ENCODE assay signal across 1 cellular context in the genomic region with DNA sequence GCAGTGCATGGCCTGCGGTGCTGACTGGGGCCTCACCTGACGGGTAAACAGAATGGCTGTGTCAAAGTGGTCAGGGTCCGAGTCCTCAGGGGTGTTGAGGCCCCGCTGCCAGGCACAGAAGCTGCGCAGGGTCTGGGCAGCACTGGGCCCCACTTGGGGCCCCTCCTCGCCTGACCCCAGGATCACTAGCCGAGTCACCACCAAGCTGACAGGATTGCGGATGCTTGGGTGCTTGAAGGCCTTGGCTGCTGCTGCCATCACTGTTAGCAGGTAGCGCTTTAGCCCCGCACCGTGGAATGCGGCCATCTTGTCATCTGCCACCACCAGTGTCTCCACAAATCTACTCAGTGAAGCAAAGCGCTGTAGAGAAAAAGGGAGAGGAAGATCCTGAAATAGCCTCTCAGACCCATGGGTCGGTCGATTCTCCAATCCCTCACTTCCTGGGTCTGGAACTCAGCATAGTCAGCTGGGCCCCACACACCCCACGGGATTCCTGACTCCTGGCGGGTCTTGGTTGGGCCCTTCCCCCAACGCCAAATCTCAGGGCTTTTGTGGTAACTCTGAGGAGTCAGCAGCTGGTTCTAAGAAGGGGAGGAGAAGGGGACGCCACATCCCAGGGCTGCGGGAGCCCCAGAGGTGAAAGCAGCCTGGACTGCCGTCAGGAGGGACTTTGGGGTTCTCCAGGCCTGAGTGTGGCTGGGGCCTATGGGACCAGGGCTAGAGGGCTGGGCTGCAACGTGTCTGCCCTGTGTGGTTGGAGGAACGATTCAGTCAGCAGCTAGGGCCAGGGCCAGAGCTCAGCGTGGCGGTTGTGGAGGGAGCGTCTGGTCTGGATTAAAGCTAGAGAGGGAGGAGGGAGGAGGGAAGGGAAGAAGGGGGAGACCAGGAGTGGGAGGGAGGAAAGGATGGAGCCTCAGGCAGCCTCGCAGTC.
TF ChIP-seq lines count a peak whose summit lies in the region.

No MANE protein-coding gene starts in this region.

TF ChIP-seq in liver, 16 proteins besides CTCF, POLR2A, EP300 and RAD21 (continued from another document):
- no peak for TF ChIP-seq YY1 (IDR thresholded peaks at IDR 0.05)
